7 cellular contexts compared by ENCODE assay signal in the genomic region with DNA sequence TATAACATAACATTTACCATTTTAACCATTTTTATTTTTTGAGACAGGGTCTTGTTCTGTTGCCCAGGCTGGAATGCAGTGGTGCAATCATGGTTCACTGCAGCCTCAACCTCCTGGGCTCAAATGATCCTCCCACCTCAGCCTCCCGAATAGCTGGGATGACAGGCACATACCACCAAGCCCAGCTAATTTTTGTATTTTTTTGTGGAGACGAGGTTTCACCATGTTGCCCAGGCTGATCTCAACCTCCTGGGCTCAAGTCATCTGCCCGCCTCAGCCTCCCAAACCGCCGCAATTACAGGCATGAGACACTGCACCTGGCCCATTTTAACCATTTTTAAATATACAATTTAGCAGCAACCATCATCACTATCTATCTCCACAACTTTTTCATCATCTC. TPM values are rescaled to one million over a fixed set of nuclear protein-coding genes. Genes with fewer than 3 reads are reported as not detected.
A peak's percentile ranks its signal among the peaks of the same experiment; 100 is the strongest.
DNase-seq lines count a peak whose midpoint lies in the region.
"Not testable (repeated sequence)": the region's sequence is repeated elsewhere in the genome, so short reads cannot be mapped to it uniquely, and the experiment has no call there.
"Had no signal": no experiment of that assay in that cellular context is flagged by ENCODE, and none has a peak within 500 bp of the region (broad histone marks: within the 10 kb centered on the region; RNA-seq: fewer than 3 reads in every experiment).

No MANE protein-coding gene starts in this region.

- not testable (repeated sequence) for H3K36me3 Mint-ChIP-seq in activated CD4-positive, alpha-beta T cell treated with anti-CD3 and anti-CD28 coated beads, Interleukin-2, amount 10 ng/mL, durations not matched to agents 24 days and 14 days (ENCODE audit: low read depth)

- H3K27ac ChIP-seq in trophoblast cell (ENCODE audit: low read depth, low read length): not testable (repeated sequence)

- peaks cover 56% of the 10 kb centered on the region for H3K27me3 Mint-ChIP-seq in activated CD4-positive, alpha-beta T cell treated with anti-CD3 and anti-CD28 coated beads, Interleukin-2, amount 10 ng/mL, durations not matched to agents 24 days and 14 days

- not testable (repeated sequence) for H3K27me3 ChIP-seq in trophoblast cell (ENCODE audit: insufficient read depth, low read length)

- H3K4ac ChIP-seq in trophoblast cell (ENCODE audit: low read depth, low read length): not testable (repeated sequence)

- H3K79me2 ChIP-seq in trophoblast cell (ENCODE audit: control insufficient read depth, insufficient read depth, low read length, poor library complexity): not testable (repeated sequence)

- not testable (repeated sequence) for H3K9me3 ChIP-seq in trophoblast cell (ENCODE audit: insufficient read depth, low read depth, low read length)

- intact Hi-C loops in activated CD4-positive, alpha-beta T cell treated with anti-CD3 and anti-CD28 coated beads, Interleukin-2, amount 10 ng/mL, durations not matched to agents 24 days and 14 days (cut with micrococcal nuclease): loop anchor here (10.0 kb wide), 2 partner anchors 54 to 56 kb away; no protein-coding TSS in a partner anchor

- not testable (repeated sequence) for H3K4me3 Mint-ChIP-seq in activated CD4-positive, alpha-beta T cell treated with anti-CD3 and anti-CD28 coated beads, Interleukin-2, amount 10 ng/mL, durations not matched to agents 24 days and 14 days

- H4K8ac ChIP-seq in trophoblast cell (ENCODE audit: low read depth, low read length): not testable (repeated sequence)

- not testable (repeated sequence) for H3K4me1 ChIP-seq in trophoblast cell (ENCODE audit: control insufficient read depth in 1 of 2, insufficient read depth in 2 of 2, low read length in 2 of 2)

- H3K9me3 Mint-ChIP-seq in activated CD4-positive, alpha-beta T cell treated with anti-CD3 and anti-CD28 coated beads, Interleukin-2, amount 10 ng/mL, durations not matched to agents 24 days and 14 days: not testable (repeated sequence)

- H3K4me1 Mint-ChIP-seq in activated CD4-positive, alpha-beta T cell treated with anti-CD3 and anti-CD28 coated beads, Interleukin-2, amount 10 ng/mL, durations not matched to agents 24 days and 14 days: not testable (repeated sequence)

- H2BK12ac ChIP-seq in trophoblast cell (ENCODE audit: low read length): not testable (repeated sequence)

- WGBS in trophoblast cell (ENCODE audit: extremely low coverage, insufficient coverage, insufficient read length): no CpG with 5 or more reads among the region's 5 CpGs

- H3K14ac ChIP-seq in trophoblast cell (ENCODE audit: low read length): not testable (repeated sequence)

- not testable (repeated sequence) for H3K18ac ChIP-seq in trophoblast cell (ENCODE audit: low read length)

- not testable (repeated sequence) for H3K27ac Mint-ChIP-seq in activated CD4-positive, alpha-beta T cell treated with anti-CD3 and anti-CD28 coated beads, Interleukin-2, amount 10 ng/mL, durations not matched to agents 24 days and 14 days

- not testable (repeated sequence) for H3K36me3 ChIP-seq in trophoblast cell (ENCODE audit: control insufficient read depth in 1 of 2, insufficient read depth in 2 of 2, low read length in 2 of 2)

- not testable (repeated sequence) for H3K4me3 ChIP-seq in trophoblast cell (ENCODE audit: low read depth, low read length)

- not testable (repeated sequence) for H2BK120ac ChIP-seq in trophoblast cell (ENCODE audit: insufficient read depth, low read length, poor library complexity)

- H2AK5ac ChIP-seq in trophoblast cell (ENCODE audit: low read length): not testable (repeated sequence)

- H4K91ac ChIP-seq in trophoblast cell (ENCODE audit: low read depth, low read length): not testable (repeated sequence)

- not testable (repeated sequence) for H3K79me1 ChIP-seq in trophoblast cell (ENCODE audit: low read length)

- not testable (repeated sequence) for H4K12ac ChIP-seq in trophoblast cell (ENCODE audit: low read depth, low read length)

- H3K4me2 ChIP-seq in trophoblast cell (ENCODE audit: low read length): not testable (repeated sequence)

- H2BK5ac ChIP-seq in trophoblast cell (ENCODE audit: low read depth, low read length, poor library complexity): not testable (repeated sequence)

- H3K9ac ChIP-seq in trophoblast cell (ENCODE audit: low read length): not testable (repeated sequence)

- not testable (repeated sequence) for H2AFZ ChIP-seq in trophoblast cell (ENCODE audit: insufficient read depth, low read length, poor library complexity)

- not testable (repeated sequence) for H3K23ac ChIP-seq in trophoblast cell (ENCODE audit: low read length)

- peak; percentile 16 for DNase-seq in activated CD4-positive, alpha-beta T cell treated with anti-CD3 and anti-CD28 coated beads, Interleukin-2, amount 10 ng/mL, durations not matched to agents 24 days and 14 days
- peak; percentile 58 to 84 for DNase-seq in trophoblast cell

RNA-seq across cellular contexts. Expression of a gene that starts 5.4 kb away (rescaled TPM):
- 0.02 TPM in 1 of 2 replicates, not detected in the other for total RNA-seq in activated CD4-positive, alpha-beta T cell treated with anti-CD3 and anti-CD28 coated beads, Interleukin-2, amount 10 ng/mL, durations not matched to agents 24 days and 14 days
- polyA plus RNA-seq in trophoblast cell (2013): 0.04 and 0.07 TPM in 2 replicates
- total RNA-seq: CD4-positive, alpha-beta T cell; CD4-positive, CD25-positive, alpha-beta regulatory T cell; CD8-positive, alpha-beta T cell had no signal
- polyA plus RNA-seq: CD14-positive monocyte; CD8-positive, alpha-beta memory T cell had no signal

RNA-seq across cellular contexts. Expression of a gene that starts 26.1 kb away (rescaled TPM):
- 45.3 and 45.9 TPM in 2 replicates for total RNA-seq in activated CD4-positive, alpha-beta T cell treated with anti-CD3 and anti-CD28 coated beads, Interleukin-2, amount 10 ng/mL, durations not matched to agents 24 days and 14 days
- 24.1 and 25.0 TPM in 2 replicates for polyA plus RNA-seq in trophoblast cell (2013)

RNA-seq across cellular contexts. Expression of a gene that starts 26.2 kb away (rescaled TPM):
- 25.3 and 30.0 TPM in 2 replicates for total RNA-seq in activated CD4-positive, alpha-beta T cell treated with anti-CD3 and anti-CD28 coated beads, Interleukin-2, amount 10 ng/mL, durations not matched to agents 24 days and 14 days
- polyA plus RNA-seq in trophoblast cell (2013): 40.1 and 41.9 TPM in 2 replicates
